In the genomic region with DNA sequence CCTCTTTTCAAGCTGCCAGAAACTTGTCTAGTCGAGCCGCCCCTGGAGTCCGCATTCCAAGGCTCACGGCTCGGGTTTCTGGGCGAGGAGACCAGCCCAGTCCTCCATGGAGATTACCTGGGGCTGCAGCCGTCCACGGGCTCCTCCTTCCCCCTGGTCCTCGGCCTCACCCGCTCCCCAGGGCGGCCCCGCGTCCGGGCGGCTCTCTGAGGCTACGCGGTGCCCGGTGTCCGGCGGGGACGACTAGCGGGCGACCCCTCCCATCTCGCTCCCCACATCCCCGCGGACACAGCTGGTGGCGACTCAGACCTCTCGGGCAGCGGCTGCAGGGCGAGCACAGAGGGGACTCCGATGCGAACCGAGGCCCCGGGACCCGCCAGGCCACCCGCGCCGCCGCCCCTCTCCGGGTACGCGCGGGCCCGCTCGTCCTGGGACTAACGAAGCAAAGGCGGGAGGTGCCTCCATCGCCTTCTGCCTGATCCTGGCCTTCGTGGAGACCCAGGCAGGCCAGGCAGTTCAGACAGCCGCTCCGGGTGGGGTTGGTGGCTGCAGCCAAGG, we compare ENCODE assay signal across 11 cellular contexts.
A peak's percentile ranks its signal among the peaks of the same experiment; 100 is the strongest.
DNase-seq lines count a peak whose midpoint lies in the region; ATAC-seq and FAIRE-seq lines count a peak whose summit lies in the region.
"Had no signal": no experiment of that assay in that cellular context is flagged by ENCODE, and none has a peak within 500 bp of the region (broad histone marks: within the 10 kb centered on the region; RNA-seq: fewer than 3 reads in every experiment).

No MANE protein-coding gene starts in this region.

- no peak overlapping the region for H3K4me3 ChIP-seq in skeletal muscle satellite cell (ENCODE audit: low read length)

- no peak for ATAC-seq in HG02870 (IDR thresholded peaks at IDR 0.05; ENCODE audit: unreplicated experiment)
- no peak for ATAC-seq in GM19328 (IDR thresholded peaks at IDR 0.05; ENCODE audit: unreplicated experiment)
- ATAC-seq: activated T-cell treated with anti-CD3 and anti-CD28 coated beads, Interleukin-2, amount 50 U/mL, for 72 hours had no signal

- no peaks in the 10 kb centered on the region for H3K36me3 ChIP-seq in skeletal muscle satellite cell (ENCODE audit: insufficient read depth, low read length)

- H3K9me3 ChIP-seq in skeletal muscle satellite cell (replicated peaks; ENCODE audit: low read length), result no peaks in the 10 kb centered on the region

- no peaks in the 10 kb centered on the region for H3K27me3 ChIP-seq in skeletal muscle satellite cell (ENCODE audit: control insufficient read depth, insufficient read depth, low read length)

- peak overlapping the region; percentile 29 for H3K4me2 ChIP-seq in skeletal muscle satellite cell (ENCODE audit: low read length)

- DNase-seq in HTR-8/SVneo (ENCODE audit: insufficient read length, low spot score) (peak; percentile 3), cerebellum (ENCODE audit: low spot score) (peak; percentile 24), kidney tubule cell (ENCODE audit: low spot score) (peak; percentile 27), NCI-H1694 (lab: John Stamatoyannopoulos, UW) (no peak), DMS153 (lab: John Stamatoyannopoulos, UW) (no peak)
- DNase-seq: activated T-cell treated with anti-CD3 and anti-CD28 coated beads, Interleukin-2, amount 50 U/mL, for 72 hours; Calu3; HFFc6 had no signal

- FAIRE-seq in HTR-8/SVneo (lab: Jason Lieb, UNC), result no peak

- no peaks in the 10 kb centered on the region for H3K4me1 ChIP-seq in skeletal muscle satellite cell (ENCODE audit: control insufficient read depth, insufficient read depth, low read length)

- no peak overlapping the region for H3K9ac ChIP-seq in skeletal muscle satellite cell (ENCODE audit: low read depth, low read length)

Comparison
In these comparisons a context has a peak if more than half of its experiments do, and no peak if none do; other contexts are left out.
1. DNase-seq: peak in HTR-8/SVneo (single experiment), cerebellum (single experiment) and kidney tubule cell (single experiment); none in NCI-H1694 (single experiment) and DMS153 (single experiment).